In genomic region chr16:739560-740458, GRCh38 we compare ENCODE assay signal across 1 cellular context.
TF ChIP-seq lines count a peak whose summit lies in the region.

No MANE protein-coding gene starts in this region.

TF ChIP-seq in endothelial cell of umbilical vein, 7 proteins besides CTCF, POLR2A, EP300 and RAD21:
- TF ChIP-seq POLR2AphosphoS5 (IDR thresholded peaks at IDR 0.05; ENCODE audit: insufficient read depth, low read depth, low read length) = no peak
- TF ChIP-seq FOS (IDR thresholded peaks at IDR 0.05; ENCODE audit: borderline replicate concordance, insufficient read depth, low read length) = no peak
- no peak for TF ChIP-seq EZH2 (IDR thresholded peaks at IDR 0.05; ENCODE audit: borderline replicate concordance, low read depth, low read length, severe bottlenecking)
- no peak for TF ChIP-seq MYC (IDR thresholded peaks at IDR 0.05; ENCODE audit: low read depth, low read length)
- TF ChIP-seq MAX (IDR thresholded peaks at IDR 0.05; ENCODE audit: insufficient read depth, insufficient read length) = no peak
- TF ChIP-seq GATA2 (IDR thresholded peaks at IDR 0.05; ENCODE audit: insufficient read depth, insufficient read length, low read depth, low read length) = no peak
- no peak for TF ChIP-seq JUN (IDR thresholded peaks at IDR 0.05; ENCODE audit: borderline replicate concordance, insufficient read depth, insufficient read length, low read depth)
